12 cellular contexts compared by ENCODE assay signal in the genomic region with DNA sequence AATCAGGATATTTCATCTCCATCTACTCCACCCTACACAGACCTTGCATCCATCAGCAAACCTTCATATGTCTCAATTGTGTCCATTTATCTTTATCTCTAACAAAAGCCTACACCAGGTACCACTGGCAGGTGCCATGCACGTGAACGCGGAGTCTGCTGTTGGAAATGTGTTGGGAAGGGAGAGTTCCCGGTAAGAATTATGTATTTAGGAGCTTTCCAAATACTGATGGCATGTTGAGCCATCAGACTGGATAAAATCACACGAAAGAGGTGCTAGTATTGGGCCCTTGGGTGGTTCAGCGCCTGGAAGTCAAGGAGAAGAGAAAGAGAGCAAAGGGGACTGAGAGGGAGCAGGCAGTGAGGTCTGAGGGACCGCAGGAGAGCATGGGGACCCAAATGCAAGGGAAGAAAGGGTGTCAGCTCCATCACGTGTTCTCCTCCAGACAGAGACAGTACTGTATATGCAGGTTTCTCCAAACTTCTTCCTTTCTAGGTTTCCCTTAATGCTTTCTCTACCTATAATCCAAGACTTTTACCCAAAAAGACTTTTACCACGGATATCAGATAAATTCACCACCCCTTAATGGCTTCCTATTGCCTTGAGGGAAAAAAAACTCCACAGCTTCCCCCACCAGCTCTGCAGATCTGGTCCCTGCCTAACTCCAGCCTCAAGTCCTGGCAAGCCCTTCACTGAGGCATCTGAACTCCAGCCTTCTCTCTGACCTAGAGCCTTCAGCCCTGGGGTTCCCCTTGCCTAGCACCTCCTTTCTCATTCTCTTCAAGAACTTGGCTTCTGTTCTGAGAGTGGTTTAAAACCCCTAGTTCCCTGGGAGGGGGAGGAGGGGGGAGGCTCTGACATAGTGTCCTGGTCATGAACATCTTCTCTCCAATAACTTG. TPM values are rescaled to one million over a fixed set of nuclear protein-coding genes. Genes with fewer than 3 reads are reported as not detected.
DNase-seq lines count a peak whose midpoint lies in the region; ATAC-seq and TF ChIP-seq lines count a peak whose summit lies in the region.
"Had no signal": no experiment of that assay in that cellular context is flagged by ENCODE, and none has a peak within 500 bp of the region (broad histone marks: within the 10 kb centered on the region; RNA-seq: fewer than 3 reads in every experiment).

No MANE protein-coding gene starts in this region.

- peaks cover 3% of the 10 kb centered on the region for H3K23me2 ChIP-seq in H9 (ENCODE audit: insufficient read length, low read depth, low read length, poor library complexity, severe bottlenecking)

- H3K4me1 Mint-ChIP-seq in H9 = peaks cover 47 to 48% of the 10 kb centered on the region in 2 experiments
- H3K4me1 Mint-ChIP-seq in activated T-helper 2 cell treated with anti-CD3 and anti-CD28 coated beads, Interferon-gamma antibody, Interleukin-2, Interleukin-4, amounts not matched to agents 10 μg/mL and 5 μg/mL and 100 μg/mL, durations not matched to agents 14 hours and 24 hours and 36 hours (ENCODE audit: low read depth) = peaks cover 49% of the 10 kb centered on the region
- peaks cover 32 to 70% (median 64%) of the 10 kb centered on the region in 4 donors for H3K4me1 Mint-ChIP-seq in naive thymus-derived CD8-positive, alpha-beta T cell

- no peak overlapping the region for H3K4me2 ChIP-seq in H9 (ENCODE audit: insufficient read depth, insufficient read length, low read length)

- intact Hi-C loops in activated T-helper 2 cell treated with anti-CD3 and anti-CD28 coated beads, Interferon-gamma antibody, Interleukin-2, Interleukin-4, amounts not matched to agents 10 μg/mL and 5 μg/mL and 100 μg/mL, durations not matched to agents 14 hours and 24 hours and 36 hours (cut with micrococcal nuclease) = loop anchor here (2.0 to 5.0 kb wide), 3 partner anchors 20 to 269 kb away; no protein-coding TSS in a partner anchor

- H3K27ac ChIP-seq in C4-2B (peak overlapping the region; percentile 83), H9 (ENCODE audit: insufficient read length, low read depth, low read length) (no peak overlapping the region)
- H3K27ac ChIP-seq: HL-60 had no signal

- H3K9ac ChIP-seq in H9 (ENCODE audit: extremely low read depth, insufficient read length, low read length) = no peak overlapping the region

- no peak overlapping the region for H3T11ph ChIP-seq in H9 (ENCODE audit: low read length)

- no peak overlapping the region for H3K14ac ChIP-seq in H9 (ENCODE audit: insufficient read depth, low read length)

- POLR2A ChIA-PET in naive thymus-derived CD8-positive, alpha-beta T cell (lab: Charles Lee) = interaction anchor here (0.6 to 8.4 kb wide), 4 partner anchors 12 to 304 kb away, joined by 3 to 143 read pairs (median 4); no protein-coding TSS in a partner anchor

- H4K5ac ChIP-seq in H9 (ENCODE audit: insufficient read length, low read depth, low read length) = no peak overlapping the region

- WGBS in H9 (ENCODE audit: extremely low coverage, insufficient read length, low lambda C conversion rate) = no CpG with 5 or more reads among the region's 9 CpGs

- H2AK5ac ChIP-seq in H9 (ENCODE audit: insufficient read length, low read length) = no peak overlapping the region

- 0 out of 2 replicates have a peak overlapping the region, but pooled peaks have one; percentile 37 for H2BK15ac ChIP-seq in H9 (ENCODE audit: low read depth, low read length)

- H4K91ac ChIP-seq in H9 (ENCODE audit: insufficient read length, low read depth, low read length) = no peak overlapping the region

- H3K56ac ChIP-seq in H9 (ENCODE audit: insufficient read length, low read depth, low read length) = no peak overlapping the region

- H2BK5ac ChIP-seq in H9 (ENCODE audit: insufficient read length, low read length) = no peak overlapping the region

- H3K9me3 Mint-ChIP-seq in H9 = no peaks in the 10 kb centered on the region; a peak in 1 of 5 replicates
- no peaks in the 10 kb centered on the region for H3K9me3 Mint-ChIP-seq in activated T-helper 2 cell treated with anti-CD3 and anti-CD28 coated beads, Interferon-gamma antibody, Interleukin-2, Interleukin-4, amounts not matched to agents 10 μg/mL and 5 μg/mL and 100 μg/mL, durations not matched to agents 14 hours and 24 hours and 36 hours
- no peaks in the 10 kb centered on the region for H3K9me3 Mint-ChIP-seq in naive thymus-derived CD8-positive, alpha-beta T cell

- no peak for ATAC-seq in naive thymus-derived CD8-positive, alpha-beta T cell
- ATAC-seq in GM19463 (IDR thresholded peaks at IDR 0.05; ENCODE audit: unreplicated experiment) (no peak), GM19467 (IDR thresholded peaks at IDR 0.05; ENCODE audit: unreplicated experiment) (no peak), GM18873 (IDR thresholded peaks at IDR 0.05; ENCODE audit: low FRiP score, unreplicated experiment) (no peak)

- H3K79me1 ChIP-seq in H9 (ENCODE audit: insufficient read depth, low read depth, low read length, poor library complexity, severe bottlenecking) = no peaks in the 10 kb centered on the region

- H3K27me3 Mint-ChIP-seq in H9 (ENCODE audit: low read depth) = no peaks in the 10 kb centered on the region
- H3K27me3 Mint-ChIP-seq in activated T-helper 2 cell treated with anti-CD3 and anti-CD28 coated beads, Interferon-gamma antibody, Interleukin-2, Interleukin-4, amounts not matched to agents 10 μg/mL and 5 μg/mL and 100 μg/mL, durations not matched to agents 14 hours and 24 hours and 36 hours (ENCODE audit: low read depth) = no peaks in the 10 kb centered on the region
- H3K27me3 Mint-ChIP-seq in naive thymus-derived CD8-positive, alpha-beta T cell = no peaks in the 10 kb centered on the region

- H2BK20ac ChIP-seq in H9 (ENCODE audit: low read depth, low read length, poor library complexity, severe bottlenecking) = no peak overlapping the region

- no peaks in the 10 kb centered on the region for H4K20me1 ChIP-seq in H9 (ENCODE audit: control insufficient read depth, insufficient read depth, insufficient read length)

- no peak for DNase-seq in H9
- DNase-seq in activated T-helper 2 cell treated with anti-CD3 and anti-CD28 coated beads, Interferon-gamma antibody, Interleukin-2, Interleukin-4, amounts not matched to agents 10 μg/mL and 5 μg/mL and 100 μg/mL, durations not matched to agents 14 hours and 24 hours and 36 hours (ENCODE audit: low spot score) = no peak
- DNase-seq in naive thymus-derived CD8-positive, alpha-beta T cell = no peak
- DNase-seq in activated effector memory CD4-positive, alpha-beta T cell treated with anti-CD3 and anti-CD28 coated beads, Interleukin-2, amount 50 U/mL, for 16 hours = no peak
- DNase-seq: COR-L47, NCI-H1930, Right ventricle myocardium superior had no signal

- no peak overlapping the region for H2BK120ac ChIP-seq in H9 (ENCODE audit: low read depth, low read length, poor library complexity, severe bottlenecking)

- no peak overlapping the region for H3K23ac ChIP-seq in H9 (ENCODE audit: insufficient read length, low read depth, low read length)

- no peak overlapping the region for H2AFZ ChIP-seq in H9 (ENCODE audit: low read length)

- H3K4me1 ChIP-seq in H9 (ENCODE audit: insufficient read depth, low read length) = peaks cover 11% of the 10 kb centered on the region; the same call in 1 of the 2 replicates

- no peaks in the 10 kb centered on the region for H3K79me2 ChIP-seq in H9 (ENCODE audit: insufficient read depth, low read length)

- peak overlapping the region; percentile 9 to 63 (median 59); a peak in 6 of 7 replicates for H3K27ac Mint-ChIP-seq in H9
- H3K27ac Mint-ChIP-seq in activated T-helper 2 cell treated with anti-CD3 and anti-CD28 coated beads, Interferon-gamma antibody, Interleukin-2, Interleukin-4, amounts not matched to agents 10 μg/mL and 5 μg/mL and 100 μg/mL, durations not matched to agents 14 hours and 24 hours and 36 hours = peak overlapping the region; percentile 42
- peak overlapping the region; percentile 81 to 99 (median 88) for H3K27ac Mint-ChIP-seq in naive thymus-derived CD8-positive, alpha-beta T cell

- no peaks in the 10 kb centered on the region for H3K9me3 ChIP-seq in H9 (ENCODE audit: control insufficient read depth, low read depth, low read length)

- H3K4me3 Mint-ChIP-seq in H9 = peak overlapping the region in 1 of 2 experiments; percentile 7; a peak in 2 of 5 replicates
- H3K4me3 Mint-ChIP-seq in activated T-helper 2 cell treated with anti-CD3 and anti-CD28 coated beads, Interferon-gamma antibody, Interleukin-2, Interleukin-4, amounts not matched to agents 10 μg/mL and 5 μg/mL and 100 μg/mL, durations not matched to agents 14 hours and 24 hours and 36 hours (ENCODE audit: low read depth) = no peak overlapping the region
- peak overlapping the region in 8 of 10 donors; percentile 19 to 89 (median 48) for H3K4me3 Mint-ChIP-seq in naive thymus-derived CD8-positive, alpha-beta T cell

- TF ChIP-seq CTCF in C4-2B (conservative IDR thresholded peaks at IDR 0.05) = no peak
- no peak for TF ChIP-seq CTCF in H9 (conservative IDR thresholded peaks at IDR 0.05)

- H3K4ac ChIP-seq in H9 (ENCODE audit: low read depth, low read length) = no peak overlapping the region

- no peak overlapping the region for H3K18ac ChIP-seq in H9 (ENCODE audit: insufficient read length, low read depth, low read length)

- H3K27me3 ChIP-seq in H9 (ENCODE audit: insufficient read depth, low read length) = no peaks in the 10 kb centered on the region

- H2BK12ac ChIP-seq in H9 (ENCODE audit: insufficient read length, low read depth, low read length) = no peak overlapping the region

- H4K8ac ChIP-seq in H9 (replicated peaks; ENCODE audit: insufficient read length, low read depth, low read length) = no peak overlapping the region

- peaks cover 0 to 4% (median 2%) of the 10 kb centered on the region in 3 experiments; a peak in 1 of 7 replicates for H3K36me3 Mint-ChIP-seq in H9 (ENCODE audit: insufficient read depth in 1 of 3, low read depth in 3 of 3)
- H3K36me3 Mint-ChIP-seq in activated T-helper 2 cell treated with anti-CD3 and anti-CD28 coated beads, Interferon-gamma antibody, Interleukin-2, Interleukin-4, amounts not matched to agents 10 μg/mL and 5 μg/mL and 100 μg/mL, durations not matched to agents 14 hours and 24 hours and 36 hours (ENCODE audit: low read depth) = peaks cover 19% of the 10 kb centered on the region
- H3K36me3 Mint-ChIP-seq in naive thymus-derived CD8-positive, alpha-beta T cell = peaks cover 0 to 7% (median 0%) of the 10 kb centered on the region in 3 donors

RNA-seq across cellular contexts. Expression of a gene that starts 4.8 kb away (rescaled TPM):
- 79.2 and 82.8 TPM in 2 replicates for total RNA-seq in H9 (2021)
- total RNA-seq in activated T-helper 2 cell treated with anti-CD3 and anti-CD28 coated beads, Interferon-gamma antibody, Interleukin-2, Interleukin-4, amounts not matched to agents 10 μg/mL and 5 μg/mL and 100 μg/mL, durations not matched to agents 14 hours and 24 hours and 36 hours = 55.4 and 60.6 TPM in 2 replicates
- 100 to 1,000 TPM; 100 to 101 TPM for total RNA-seq in naive thymus-derived CD8-positive, alpha-beta T cell
- 10 to 100 TPM; 21.5 to 34.2 (median 25.3) TPM for polyA plus RNA-seq in naive thymus-derived CD8-positive, alpha-beta T cell
